19 cellular contexts compared by ENCODE assay signal in the genomic region with DNA sequence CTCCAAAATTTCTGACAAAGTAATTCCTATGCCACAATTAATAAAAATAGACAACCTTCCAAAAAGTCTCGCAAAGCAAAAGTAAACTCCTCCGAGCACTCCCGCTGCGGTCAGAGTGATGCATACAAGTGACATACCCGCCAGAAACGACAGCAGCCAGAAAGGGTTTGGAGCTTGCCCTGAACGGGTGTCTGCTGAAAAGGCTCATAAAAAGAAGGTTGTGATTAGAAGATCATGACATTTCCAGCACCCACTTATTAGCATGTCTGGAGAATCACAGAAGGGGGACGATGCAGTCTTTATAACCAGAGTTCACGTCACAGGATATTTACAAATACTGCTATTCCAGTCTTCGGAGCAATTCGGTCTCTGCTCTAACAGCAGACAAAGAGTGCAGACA. TPM values are rescaled to one million over a fixed set of nuclear protein-coding genes. Genes with fewer than 3 reads are reported as not detected.
A peak's percentile ranks its signal among the peaks of the same experiment; 100 is the strongest.
DNase-seq lines count a peak whose midpoint lies in the region; ATAC-seq, FAIRE-seq and TF ChIP-seq lines count a peak whose summit lies in the region.
"Had no signal": no experiment of that assay in that cellular context is flagged by ENCODE, and none has a peak within 500 bp of the region (broad histone marks: within the 10 kb centered on the region; RNA-seq: fewer than 3 reads in every experiment).

No MANE protein-coding gene starts in this region.

- H3K27ac Mint-ChIP-seq in stimulated activated effector memory CD8-positive, alpha-beta T cell treated with anti-CD3 and anti-CD28 coated beads, Interleukin-12 subunit alpha, Interleukin-12 subunit beta, amount 100 ng/mL, for 72 hours = no peak overlapping the region

- no peaks in the 10 kb centered on the region for H3K9me2 ChIP-seq in hepatocyte (replicated peaks; ENCODE audit: insufficient read depth)

- H3K4me2 ChIP-seq in hepatocyte = peak overlapping the region; percentile 64
- H3K4me2 ChIP-seq in smooth muscle cell = peak overlapping the region; percentile 86
- H3K4me2 ChIP-seq: BLaER1 treated with 17β-estradiol and CSF1 and Interleukin-3, amounts not matched to agents 10 nM and 100 nM had no signal

- H3K4me3 Mint-ChIP-seq in stimulated activated effector memory CD8-positive, alpha-beta T cell treated with anti-CD3 and anti-CD28 coated beads, Interleukin-12 subunit alpha, Interleukin-12 subunit beta, amount 100 ng/mL, for 72 hours = no peak overlapping the region

- peak overlapping the region; percentile 38 for H3K9ac ChIP-seq in smooth muscle cell (ENCODE audit: low read depth)
- H3K9ac ChIP-seq: BLaER1 treated with 17β-estradiol and CSF1 and Interleukin-3, amounts not matched to agents 10 nM and 100 nM had no signal

- peak overlapping the region; percentile 53 for H3K27ac ChIP-seq in hepatocyte
- H3K27ac ChIP-seq in smooth muscle cell (ENCODE audit: low read depth) = peak overlapping the region; percentile 82
- H3K27ac ChIP-seq: BLaER1 treated with 17β-estradiol and CSF1 and Interleukin-3, amounts not matched to agents 10 nM and 100 nM; SJCRH30 had no signal

- H3K36me3 Mint-ChIP-seq in stimulated activated effector memory CD8-positive, alpha-beta T cell treated with anti-CD3 and anti-CD28 coated beads, Interleukin-12 subunit alpha, Interleukin-12 subunit beta, amount 100 ng/mL, for 72 hours = no peaks in the 10 kb centered on the region

- no peak for FAIRE-seq in bronchial epithelial cell (lab: Jason Lieb, UNC)
- FAIRE-seq: colon, frontal cortex, GM18507, K562 had no signal

- H3K9me3 Mint-ChIP-seq in stimulated activated effector memory CD8-positive, alpha-beta T cell treated with anti-CD3 and anti-CD28 coated beads, Interleukin-12 subunit alpha, Interleukin-12 subunit beta, amount 100 ng/mL, for 72 hours = no peaks in the 10 kb centered on the region
- H3K9me3 Mint-ChIP-seq: activated naive CD4-positive, alpha-beta T cell treated with anti-CD3 and anti-CD28 coated beads, Interleukin-2, amount 50 U/mL, for 72 hours had no signal

- in situ Hi-C loops in G401 (cut with HindIII; ENCODE audit: low sequenced_read_pairs) = no loop called here

- H3K79me2 ChIP-seq in hepatocyte (no peaks in the 10 kb centered on the region), smooth muscle cell (ENCODE audit: low read depth) (no peaks in the 10 kb centered on the region)

- H3K9me3 ChIP-seq in hepatocyte (ENCODE audit: low read depth) = no peaks in the 10 kb centered on the region
- no peaks in the 10 kb centered on the region for H3K9me3 ChIP-seq in smooth muscle cell (replicated peaks; ENCODE audit: low read depth)
- H3K9me3 ChIP-seq: SJCRH30 had no signal

- 48% methylated on average over 11 of the region's 11 CpGs for WGBS in hepatocyte (ENCODE audit: low lambda C conversion rate, missing lambda C conversion rate)
- 15% methylated on average over 11 of the region's 11 CpGs for WGBS in smooth muscle cell (ENCODE audit: low lambda C conversion rate)

- H3K36me3 ChIP-seq in bronchial epithelial cell (ENCODE audit: control insufficient read depth, insufficient read depth, low read length) (no peaks in the 10 kb centered on the region), hepatocyte (replicated peaks; ENCODE audit: insufficient read depth, low read depth) (no peaks in the 10 kb centered on the region), smooth muscle cell (ENCODE audit: low read depth) (no peaks in the 10 kb centered on the region)
- H3K36me3 ChIP-seq: BLaER1 treated with 17β-estradiol and CSF1 and Interleukin-3, amounts not matched to agents 10 nM and 100 nM; SJCRH30 had no signal

- H3K4me3 ChIP-seq in bronchial epithelial cell (ENCODE audit: low read depth, low read length) (peak overlapping the region; percentile 24), hepatocyte (no peak overlapping the region), smooth muscle cell (peak overlapping the region; percentile 45)
- H3K4me3 ChIP-seq: BLaER1 treated with 17β-estradiol and CSF1 and Interleukin-3, amounts not matched to agents 10 nM and 100 nM; K562; SJCRH30 had no signal

- DNase-seq in G401 (ENCODE audit: low spot score) = peak; percentile 9
- peak; percentile 39 for DNase-seq in bronchial epithelial cell (ENCODE audit: low read depth)
- no peak for DNase-seq in hepatocyte (ENCODE audit: low spot score)
- DNase-seq in smooth muscle cell (lab: John Stamatoyannopoulos, UW; ENCODE audit: unreplicated experiment) = peak; percentile 14
- DNase-seq in kidney tubule cell (ENCODE audit: low spot score) = no peak
- no peak for DNase-seq in stimulated activated effector memory CD8-positive, alpha-beta T cell treated with anti-CD3 and anti-CD28 coated beads, Interleukin-12 subunit alpha, Interleukin-12 subunit beta, amount 100 ng/mL, for 72 hours (ENCODE audit: low spot score in 2 of 2)
- DNase-seq: kidney glomerular epithelial cell; NCI-H187; NK-92 treated with Interleukin-12 subunit alpha and Interleukin-12 subunit beta, amount 100 ng/mL, for 24 hours; SJCRH30; stimulated activated CD4-positive, alpha-beta T cell treated with anti-CD3 and anti-CD28 coated beads, Interleukin-1b, Interleukin-23, amount 100 ng/mL, for 48 hours had no signal

- H3K4me1 ChIP-seq in hepatocyte (ENCODE audit: insufficient read depth) (peaks cover 19% of the 10 kb centered on the region), smooth muscle cell (ENCODE audit: low read depth) (peaks cover 9% of the 10 kb centered on the region)
- H3K4me1 ChIP-seq: SJCRH30 had no signal

- TF ChIP-seq CTCF in bronchial epithelial cell (IDR thresholded peaks at IDR 0.05; ENCODE audit: insufficient read depth, low read length, severe bottlenecking) (no peak), hepatocyte (IDR thresholded peaks at IDR 0.05; ENCODE audit: poor library complexity) (no peak), smooth muscle cell (IDR thresholded peaks at IDR 0.05; ENCODE audit: borderline replicate concordance, insufficient read depth, poor library complexity, severe bottlenecking) (no peak)

- H3F3A ChIP-seq in smooth muscle cell (ENCODE audit: low read depth) = peaks cover 28% of the 10 kb centered on the region

- ATAC-seq in HG02973 (IDR thresholded peaks at IDR 0.05; ENCODE audit: unreplicated experiment) (no peak), GM21723 (IDR thresholded peaks at IDR 0.05; ENCODE audit: unreplicated experiment) (no peak)
- no peak for ATAC-seq in stimulated activated effector memory CD8-positive, alpha-beta T cell treated with anti-CD3 and anti-CD28 coated beads, Interleukin-12 subunit alpha, Interleukin-12 subunit beta, amount 100 ng/mL, for 72 hours
- ATAC-seq: K562 had no signal

- no peaks in the 10 kb centered on the region for H3K4me1 Mint-ChIP-seq in stimulated activated effector memory CD8-positive, alpha-beta T cell treated with anti-CD3 and anti-CD28 coated beads, Interleukin-12 subunit alpha, Interleukin-12 subunit beta, amount 100 ng/mL, for 72 hours

- H2AFZ ChIP-seq in hepatocyte = no peak overlapping the region
- H2AFZ ChIP-seq in smooth muscle cell (ENCODE audit: low read depth) = peak overlapping the region; percentile 61

- H3K27me3 ChIP-seq in bronchial epithelial cell (ENCODE audit: control insufficient read depth, insufficient read depth, low read length) (no peaks in the 10 kb centered on the region), hepatocyte (no peaks in the 10 kb centered on the region), smooth muscle cell (ENCODE audit: low read depth) (no peaks in the 10 kb centered on the region)
- H3K27me3 ChIP-seq: BLaER1 treated with 17β-estradiol and CSF1 and Interleukin-3, amounts not matched to agents 10 nM and 100 nM; SJCRH30 had no signal

- H4K20me1 ChIP-seq in hepatocyte (ENCODE audit: insufficient read depth, poor library complexity, severe bottlenecking) (no peaks in the 10 kb centered on the region), smooth muscle cell (ENCODE audit: low read depth) (no peaks in the 10 kb centered on the region)
- H4K20me1 ChIP-seq: BLaER1 treated with 17β-estradiol and CSF1 and Interleukin-3, amounts not matched to agents 10 nM and 100 nM had no signal

RNA-seq across cellular contexts. Expression of a gene that starts 59.1 kb away (rescaled TPM):
- total RNA-seq in G401 (2014; rRNA removed; shearing (Covaris generic)) = 17.7 and 19.9 TPM in 2 replicates
- total RNA-seq in bronchial epithelial cell (31.3 and 61.3 TPM in 2 replicates), hepatocyte (20.7 and 28.1 TPM in 2 replicates), smooth muscle cell (20.0 and 24.3 TPM in 2 replicates)
- polyA plus RNA-seq in hepatocyte (10.8 and 12.1 TPM in 2 replicates), smooth muscle cell (3.7 and 7.5 TPM in 2 replicates)

Comparison
In these comparisons a context has a peak if more than half of its experiments do, and no peak if none do; other contexts are left out.
1. DNase-seq: peak in G401 (single experiment), bronchial epithelial cell (single experiment) and smooth muscle cell (single experiment); none in hepatocyte (single experiment), kidney tubule cell (single experiment) and stimulated activated effector memory CD8-positive, alpha-beta T cell treated with anti-CD3 and anti-CD28 coated beads, Interleukin-12 subunit alpha, Interleukin-12 subunit beta, amount 100 ng/mL, for 72 hours (0 of 2).